1 cellular context compared by ENCODE assay signal in the genomic region with DNA sequence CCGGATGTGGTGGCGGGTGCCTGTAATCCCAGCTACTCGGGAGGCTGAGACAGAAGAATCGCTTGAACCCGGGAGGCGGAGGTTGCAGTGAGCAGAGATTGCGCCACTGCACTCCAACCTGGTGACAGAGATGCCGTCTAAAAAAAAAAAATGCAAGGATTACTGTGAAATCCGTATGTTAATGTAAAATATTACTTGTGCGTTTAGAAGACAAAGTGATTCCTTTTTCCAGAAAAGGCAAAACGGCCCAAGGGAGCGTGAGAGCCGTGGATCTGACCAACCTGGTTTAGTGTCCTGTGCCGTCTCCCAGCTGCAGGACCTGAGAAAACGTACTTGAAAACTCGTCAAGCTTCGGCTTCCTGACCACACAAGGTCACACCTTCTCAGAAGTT.
TF ChIP-seq lines count a peak whose summit lies in the region.

No MANE protein-coding gene starts in this region.

TF ChIP-seq in SK-N-SH treated with all-trans-retinoic acid at 6 μM for 48 hours, 23 proteins besides CTCF, POLR2A, EP300 and RAD21 (continued from another document):
- TF ChIP-seq ZFP30 (CRISPR knock-in tag; IDR thresholded peaks at IDR 0.05) (no peak), CSRNP3 (CRISPR knock-in tag; IDR thresholded peaks at IDR 0.05) (no peak), BACH2 (CRISPR knock-in tag; IDR thresholded peaks at IDR 0.05; ENCODE audit: borderline replicate concordance) (no peak), TCF4 (CRISPR knock-in tag; IDR thresholded peaks at IDR 0.05; ENCODE audit: borderline replicate concordance) (no peak), ZNF70 (CRISPR knock-in tag; IDR thresholded peaks at IDR 0.05) (no peak), CSDC2 (CRISPR knock-in tag; IDR thresholded peaks at IDR 0.05) (no peak), ZNF8 (CRISPR knock-in tag; IDR thresholded peaks at IDR 0.05) (no peak), GLIS3 (CRISPR knock-in tag; IDR thresholded peaks at IDR 0.05) (no peak), ARNTL (CRISPR knock-in tag; IDR thresholded peaks at IDR 0.05; ENCODE audit: borderline replicate concordance, low read depth) (no peak), ESRRG (CRISPR knock-in tag; IDR thresholded peaks at IDR 0.05) (no peak), PATZ1 (CRISPR knock-in tag; IDR thresholded peaks at IDR 0.05; ENCODE audit: borderline replicate concordance) (no peak), ZFP3 (CRISPR knock-in tag; IDR thresholded peaks at IDR 0.05) (no peak), ZNF565 (CRISPR knock-in tag; conservative IDR thresholded peaks at IDR 0.05; ENCODE audit: low read depth) (no peak)
- TF ChIP-seq, protein P1, sequence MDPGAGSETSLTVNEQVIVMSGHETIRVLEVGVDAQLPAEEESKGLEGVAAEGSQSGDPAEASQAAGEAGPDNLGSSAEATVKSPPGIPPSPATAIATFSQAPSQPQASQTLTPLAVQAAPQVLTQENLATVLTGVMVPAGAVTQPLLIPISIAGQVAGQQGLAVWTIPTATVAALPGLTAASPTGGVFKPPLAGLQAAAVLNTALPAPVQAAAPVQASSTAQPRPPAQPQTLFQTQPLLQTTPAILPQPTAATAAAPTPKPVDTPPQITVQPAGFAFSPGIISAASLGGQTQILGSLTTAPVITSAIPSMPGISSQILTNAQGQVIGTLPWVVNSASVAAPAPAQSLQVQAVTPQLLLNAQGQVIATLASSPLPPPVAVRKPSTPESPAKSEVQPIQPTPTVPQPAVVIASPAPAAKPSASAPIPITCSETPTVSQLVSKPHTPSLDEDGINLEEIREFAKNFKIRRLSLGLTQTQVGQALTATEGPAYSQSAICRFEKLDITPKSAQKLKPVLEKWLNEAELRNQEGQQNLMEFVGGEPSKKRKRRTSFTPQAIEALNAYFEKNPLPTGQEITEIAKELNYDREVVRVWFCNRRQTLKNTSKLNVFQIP (CRISPR knock-in tag; IDR thresholded peaks at IDR 0.05; ENCODE audit: borderline replicate concordance, low read depth) = no peak
- TF ChIP-seq, protein P2, sequence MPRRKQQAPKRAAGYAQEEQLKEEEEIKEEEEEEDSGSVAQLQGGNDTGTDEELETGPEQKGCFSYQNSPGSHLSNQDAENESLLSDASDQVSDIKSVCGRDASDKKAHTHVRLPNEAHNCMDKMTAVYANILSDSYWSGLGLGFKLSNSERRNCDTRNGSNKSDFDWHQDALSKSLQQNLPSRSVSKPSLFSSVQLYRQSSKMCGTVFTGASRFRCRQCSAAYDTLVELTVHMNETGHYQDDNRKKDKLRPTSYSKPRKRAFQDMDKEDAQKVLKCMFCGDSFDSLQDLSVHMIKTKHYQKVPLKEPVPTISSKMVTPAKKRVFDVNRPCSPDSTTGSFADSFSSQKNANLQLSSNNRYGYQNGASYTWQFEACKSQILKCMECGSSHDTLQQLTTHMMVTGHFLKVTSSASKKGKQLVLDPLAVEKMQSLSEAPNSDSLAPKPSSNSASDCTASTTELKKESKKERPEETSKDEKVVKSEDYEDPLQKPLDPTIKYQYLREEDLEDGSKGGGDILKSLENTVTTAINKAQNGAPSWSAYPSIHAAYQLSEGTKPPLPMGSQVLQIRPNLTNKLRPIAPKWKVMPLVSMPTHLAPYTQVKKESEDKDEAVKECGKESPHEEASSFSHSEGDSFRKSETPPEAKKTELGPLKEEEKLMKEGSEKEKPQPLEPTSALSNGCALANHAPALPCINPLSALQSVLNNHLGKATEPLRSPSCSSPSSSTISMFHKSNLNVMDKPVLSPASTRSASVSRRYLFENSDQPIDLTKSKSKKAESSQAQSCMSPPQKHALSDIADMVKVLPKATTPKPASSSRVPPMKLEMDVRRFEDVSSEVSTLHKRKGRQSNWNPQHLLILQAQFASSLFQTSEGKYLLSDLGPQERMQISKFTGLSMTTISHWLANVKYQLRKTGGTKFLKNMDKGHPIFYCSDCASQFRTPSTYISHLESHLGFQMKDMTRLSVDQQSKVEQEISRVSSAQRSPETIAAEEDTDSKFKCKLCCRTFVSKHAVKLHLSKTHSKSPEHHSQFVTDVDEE (CRISPR knock-in tag; IDR thresholded peaks at IDR 0.05) = no peak
